In genomic region chr7:137328389-137329120, GRCh38 we compare ENCODE assay signal across 15 cellular contexts. TPM values are rescaled to one million over a fixed set of nuclear protein-coding genes. Genes with fewer than 3 reads are reported as not detected.
A peak's percentile ranks its signal among the peaks of the same experiment; 100 is the strongest.
DNase-seq lines count a peak whose midpoint lies in the region; ATAC-seq and TF ChIP-seq lines count a peak whose summit lies in the region.
"Had no signal": no experiment of that assay in that cellular context is flagged by ENCODE, and none has a peak within 500 bp of the region (broad histone marks: within the 10 kb centered on the region; RNA-seq: fewer than 3 reads in every experiment).

No MANE protein-coding gene starts in this region.

- peaks cover 3 to 18% (median 5%) of the 10 kb centered on the region in 3 donors for H3K9me3 Mint-ChIP-seq in T-cell
- H3K9me3 Mint-ChIP-seq: HFFc6 had no signal

- intact Hi-C loops in sciatic nerve (cut with DNase I) (no loop called here), lower leg skin (cut with DNase I; ENCODE audit: low total_unique reads) (no loop called here)

- POLR2A ChIA-PET in T-cell (lab: Charles Lee): no interaction called here

- H3K36me3 Mint-ChIP-seq in T-cell: no peaks in the 10 kb centered on the region
- H3K36me3 Mint-ChIP-seq: memory B cell had no signal

- H3K4me3 Mint-ChIP-seq in T-cell: no peak overlapping the region
- H3K4me3 Mint-ChIP-seq: activated CD4-positive, alpha-beta T cell treated with anti-CD3 and anti-CD28 coated beads, Interleukin-2, amount 10 ng/mL, durations not matched to agents 7 days and 5 days; HFFc6; memory B cell had no signal

- H3K4me3 ChIP-seq in fibroblast of lung (replicated peaks in 1 of 4; ENCODE audit: control extremely low read depth in 1 of 4, insufficient read depth in 1 of 4, low read depth in 3 of 4, low read length in 4 of 4) (no peak overlapping the region), lower leg skin (ENCODE audit: low read depth, poor library complexity, severe bottlenecking) (no peak overlapping the region)
- H3K4me3 ChIP-seq: A549 had no signal

- no peak overlapping the region for H3K27ac ChIP-seq in fibroblast of lung (ENCODE audit: insufficient read depth, low read length)
- H3K27ac ChIP-seq: A549, brain microvascular endothelial cell had no signal

- H3K9ac ChIP-seq in fibroblast of lung (ENCODE audit: insufficient read depth, low read length): no peak overlapping the region

- H3K27me3 ChIP-seq in fibroblast of lung (ENCODE audit: control insufficient read depth, insufficient read depth, low read length): no peaks in the 10 kb centered on the region
- H3K27me3 ChIP-seq: brain microvascular endothelial cell had no signal

- H3K4me1 ChIP-seq in fibroblast of lung (ENCODE audit: control insufficient read depth, extremely low read depth, insufficient read depth, low read length): peaks cover 2% of the 10 kb centered on the region
- H3K4me1 ChIP-seq: A549 had no signal

- no peak overlapping the region for H2AFZ ChIP-seq in fibroblast of lung (ENCODE audit: low read length)

- no peak overlapping the region for H3K4me2 ChIP-seq in fibroblast of lung (ENCODE audit: extremely low read depth, insufficient read depth, low read length)
- H3K4me2 ChIP-seq: A549 had no signal

- no peaks in the 10 kb centered on the region for H3K9me3 ChIP-seq in fibroblast of lung (ENCODE audit: control insufficient read depth, insufficient read depth, low read depth, low read length)
- H3K9me3 ChIP-seq: A549 had no signal

- TF ChIP-seq POLR2A in lower leg skin (IDR thresholded peaks at IDR 0.05): no peak

- no peaks in the 10 kb centered on the region for H3K36me3 ChIP-seq in fibroblast of lung (ENCODE audit: control insufficient read depth, insufficient read depth, low read length)
- H3K36me3 ChIP-seq: brain microvascular endothelial cell had no signal

- ATAC-seq in sciatic nerve (peak; percentile 90), HG02763 (IDR thresholded peaks at IDR 0.05; ENCODE audit: unreplicated experiment) (no peak), T-cell (replicated peaks in 1 of 4) (no peak)
- ATAC-seq: A549 had no signal

- H3K4me1 Mint-ChIP-seq in T-cell: no peaks in the 10 kb centered on the region
- H3K4me1 Mint-ChIP-seq: activated CD4-positive, alpha-beta T cell treated with anti-CD3 and anti-CD28 coated beads, Interleukin-2, amount 10 ng/mL, durations not matched to agents 7 days and 5 days; memory B cell had no signal

- CTCF ChIA-PET in T-cell (lab: Charles Lee): no interaction called here

- 36 to 46% methylated on average over 5 of the region's 5 CpGs for WGBS in lower leg skin, 2 donors

- H3K27ac Mint-ChIP-seq in T-cell: no peak overlapping the region
- H3K27ac Mint-ChIP-seq: activated CD4-positive, alpha-beta T cell treated with anti-CD3 and anti-CD28 coated beads, Interleukin-2, amount 10 ng/mL, durations not matched to agents 7 days and 5 days; HFFc6; memory B cell had no signal

- DNase-seq in NCI-H1436 (lab: John Stamatoyannopoulos, UW) (peak; percentile 45), NCI-H1436 treated with DMSO at 0.1 percent for 48 hours (lab: John Stamatoyannopoulos, UW) (no peak), NCI-H345 treated with DMSO at 0.1 percent for 48 hours (lab: John Stamatoyannopoulos, UW; ENCODE audit: unreplicated experiment) (peak; percentile 48), fibroblast of lung (ENCODE audit: low read depth in 2 of 2) (peak; percentile 39 to 87), sciatic nerve (ENCODE audit: low spot score) (no peak), lower leg skin (ENCODE audit: low spot score in 2 of 2) (no peak), T-cell (no peak)
- DNase-seq: activated CD4-positive, alpha-beta T cell treated with anti-CD3 and anti-CD28 coated beads, Interleukin-2, amount 10 ng/mL, durations not matched to agents 7 days and 5 days; brain microvascular endothelial cell; HFFc6; RPMI8226; T1000 had no signal

- no peaks in the 10 kb centered on the region for H4K20me1 ChIP-seq in fibroblast of lung (ENCODE audit: control insufficient read depth, extremely low read depth, insufficient read depth, low read length)

- peaks cover 0 to 1% of the 10 kb centered on the region in 2 donors for H3K27me3 Mint-ChIP-seq in T-cell
- H3K27me3 Mint-ChIP-seq: activated CD4-positive, alpha-beta T cell treated with anti-CD3 and anti-CD28 coated beads, Interleukin-2, amount 10 ng/mL, durations not matched to agents 7 days and 5 days; memory B cell had no signal

- H3K79me2 ChIP-seq in fibroblast of lung (ENCODE audit: control insufficient read depth, insufficient read depth, low read length): no peaks in the 10 kb centered on the region

- TF ChIP-seq CTCF in fibroblast of lung (conservative IDR thresholded peaks at IDR 0.05 in 1 of 2, IDR thresholded peaks at IDR 0.05 in 1 of 2; ENCODE audit: low read depth in 1 of 2, low read length in 2 of 2): no peak
- no peak for TF ChIP-seq CTCF in lower leg skin (IDR thresholded peaks at IDR 0.05)

RNA-seq across cellular contexts. Expression of gene PTN, which starts 15.0 kb away (rescaled TPM):
- total RNA-seq in fibroblast of lung (13.9 and 30.2 TPM in 2 replicates), sciatic nerve (5.6 TPM), lower leg skin (10 to 100 TPM in 1 of 4 donors, 1 to 10 TPM in 2, under 1 TPM in 1; 0.34 to 10.1 (median 3.0) TPM), T-cell (under 1 TPM in 1 of 5 donors, not detected in 4; 0.16 TPM)
- polyA plus RNA-seq in fibroblast of lung: 54.0 and 115 TPM in 2 replicates
- 34.5 and 83.6 TPM in 2 replicates for polyA plus RNA-seq in fibroblast of lung (2012)
- 1.4 and 11.0 TPM in 2 replicates for polyA minus RNA-seq in fibroblast of lung (ENCODE audit: low replicate concordance)
- total RNA-seq: activated CD4-positive, alpha-beta T cell treated with anti-CD3 and anti-CD28 coated beads, Interleukin-2, amount 10 ng/mL, durations not matched to agents 7 days and 5 days had no signal
- polyA plus RNA-seq: A549 had no signal

Comparison
In these comparisons a context has a peak if more than half of its experiments do, and no peak if none do; other contexts are left out.
1. DNase-seq: peak in NCI-H1436 (single experiment), NCI-H345 treated with DMSO at 0.1 percent for 48 hours (single experiment) and fibroblast of lung (2 of 2); none in NCI-H1436 treated with DMSO at 0.1 percent for 48 hours (single experiment), sciatic nerve (single experiment), lower leg skin (0 of 2) and T-cell (0 of 34).